8 cellular contexts compared by ENCODE assay signal in the genomic region with DNA sequence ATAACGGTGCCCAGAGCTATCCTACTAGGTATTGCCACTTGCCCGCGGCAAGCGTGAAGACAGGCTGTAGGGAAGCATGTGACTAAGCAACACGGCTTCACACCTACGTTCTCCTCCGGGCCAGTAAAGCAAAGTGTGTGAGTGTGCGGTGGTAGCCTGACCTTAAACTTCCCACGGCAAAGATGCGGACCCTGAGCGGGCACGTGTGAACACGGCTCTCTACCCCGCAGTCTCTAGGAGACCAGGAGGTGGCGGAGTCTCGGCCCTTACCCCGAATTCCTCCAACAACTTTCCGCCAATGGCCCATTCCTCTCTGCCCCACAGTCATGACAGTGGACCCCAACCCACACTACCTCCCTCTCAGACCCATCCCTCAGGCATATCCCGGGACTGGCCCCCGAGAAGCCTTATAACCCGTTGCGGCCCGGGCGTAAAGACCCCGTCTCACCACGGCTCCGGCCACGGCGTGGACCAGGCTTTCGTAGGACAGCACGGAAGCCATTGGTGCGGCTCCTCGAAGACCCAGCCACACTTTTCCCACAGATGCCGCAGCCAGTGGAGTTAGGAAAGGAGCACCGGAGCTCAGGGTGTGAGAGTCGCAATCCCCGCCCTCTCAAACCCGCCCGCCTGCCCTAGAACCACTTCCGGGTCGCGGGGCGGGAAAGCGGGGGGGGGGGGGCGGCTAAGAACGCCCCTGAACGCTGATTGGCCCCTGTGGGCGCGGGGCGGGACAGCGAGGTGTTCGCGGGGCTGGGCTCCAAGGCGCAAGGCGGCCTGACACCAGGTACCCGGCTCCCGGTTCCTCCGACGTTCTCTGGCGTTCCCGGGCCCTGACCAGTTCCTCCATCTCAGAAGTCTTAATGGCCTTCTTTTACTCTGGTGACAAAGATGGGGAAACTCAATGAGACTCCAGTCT. TPM values are rescaled to one million over a fixed set of nuclear protein-coding genes. Genes with fewer than 3 reads are reported as not detected.
A peak's percentile ranks its signal among the peaks of the same experiment; 100 is the strongest.
DNase-seq lines count a peak whose midpoint lies in the region; ATAC-seq and TF ChIP-seq lines count a peak whose summit lies in the region.

A gene with protein sequence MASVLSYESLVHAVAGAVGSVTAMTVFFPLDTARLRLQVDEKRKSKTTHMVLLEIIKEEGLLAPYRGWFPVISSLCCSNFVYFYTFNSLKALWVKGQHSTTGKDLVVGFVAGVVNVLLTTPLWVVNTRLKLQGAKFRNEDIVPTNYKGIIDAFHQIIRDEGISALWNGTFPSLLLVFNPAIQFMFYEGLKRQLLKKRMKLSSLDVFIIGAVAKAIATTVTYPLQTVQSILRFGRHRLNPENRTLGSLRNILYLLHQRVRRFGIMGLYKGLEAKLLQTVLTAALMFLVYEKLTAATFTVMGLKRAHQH (minus strand): TSS at position 600 of the 916 bp plus-strand sequence. CDS start 98 bp downstream, at position 502.

- peaks cover 0 to 13% of the 10 kb centered on the region in 2 donors for H3K4me1 ChIP-seq in ascending aorta
- H3K4me1 ChIP-seq in rectal smooth muscle tissue (ENCODE audit: control insufficient read depth, insufficient read depth, low read length): peaks cover 15% of the 10 kb centered on the region
- no peaks in the 10 kb centered on the region for H3K4me1 ChIP-seq in uterus

- peak within 1 kb of the TSS; percentile 92 for H3K9ac ChIP-seq in rectal smooth muscle tissue (ENCODE audit: low read length)

- peak within 1 kb of the TSS; percentile 86 for H3K4me3 ChIP-seq in GM12864 (ENCODE audit: low read depth, low read length)
- H3K4me3 ChIP-seq in ascending aorta: peak within 1 kb of the TSS; percentile 82 to 90
- H3K4me3 ChIP-seq in rectal smooth muscle tissue (ENCODE audit: low read length): peak within 1 kb of the TSS; percentile 99
- H3K4me3 ChIP-seq in uterus: peak within 1 kb of the TSS; percentile 84 to 99

- peak; percentile 52 for DNase-seq in GM12864 (ENCODE audit: low read depth)
- DNase-seq in NCI-H187 (lab: John Stamatoyannopoulos, UW): peak; percentile 78 to 84
- DNase-seq in ascending aorta (ENCODE audit: low spot score in 2 of 2): peak; percentile 32 to 92
- peak; percentile 95 for DNase-seq in hepatic stellate cell (ENCODE audit: low spot score)
- peak; percentile 88 to 90 for DNase-seq in uterus

- peak; percentile 89 for ATAC-seq in HG02798 (IDR thresholded peaks at IDR 0.05; ENCODE audit: poor library complexity, unreplicated experiment)

- TF ChIP-seq CTCF in GM12864 (IDR thresholded peaks at IDR 0.05; ENCODE audit: low read depth, low read length, missing control alignments) (peak; percentile 51), ascending aorta (IDR thresholded peaks at IDR 0.05) (peak in 2 of 3 experiments; percentile 23 to 51), uterus (IDR thresholded peaks at IDR 0.05) (peak in 3 of 4 experiments; percentile 30 to 47 (median 42))

- intact Hi-C loops in T-helper 2 cell treated with Interferon-gamma antibody and Interleukin-4, amounts not matched to agents 100 ng/mL and 5 ng/mL, for 36 hours (cut with micrococcal nuclease): loop anchor here (1.0 to 5.0 kb wide), 5 partner anchors 37 to 273 kb away; partner anchors contain the start of genes EP300, MRTFA, RBX1 and ST13
- intact Hi-C loops in ascending aorta (cut with DNase I): loop anchor here (1.0 to 10.0 kb wide), 5 partner anchors 38 to 1664 kb away; partner anchors contain the start of genes CBX7, MRTFA, RPS19BP1 and XPNPEP3
- intact Hi-C loops in uterus (cut with DNase I; ENCODE audit: low total_unique reads): no loop called here

- peak within 1 kb of the TSS; percentile 74 to 78 for H3K27ac ChIP-seq in ascending aorta
- H3K27ac ChIP-seq in rectal smooth muscle tissue (ENCODE audit: low read depth, low read length): peak within 1 kb of the TSS; percentile 79
- peak within 1 kb of the TSS; percentile 83 to 86 for H3K27ac ChIP-seq in uterus

- H3K9me3 ChIP-seq in ascending aorta (no peaks in the 10 kb centered on the region), uterus (no peaks in the 10 kb centered on the region)

- H3K36me3 ChIP-seq in ascending aorta: peaks cover 4 to 6% of the 10 kb centered on the region in 2 donors
- H3K36me3 ChIP-seq in rectal smooth muscle tissue (ENCODE audit: control insufficient read depth, insufficient read depth, low read length): no peaks in the 10 kb centered on the region
- no peaks in the 10 kb centered on the region for H3K36me3 ChIP-seq in uterus

- H3K27me3 ChIP-seq in ascending aorta (no peaks in the 10 kb centered on the region), rectal smooth muscle tissue (ENCODE audit: control insufficient read depth, insufficient read depth, low read length) (no peaks in the 10 kb centered on the region), uterus (no peaks in the 10 kb centered on the region)

- TF ChIP-seq POLR2A in uterus (IDR thresholded peaks at IDR 0.05): peak in 1 of 2 donors; percentile 51

RNA-seq across cellular contexts. Expression of the gene that starts here (rescaled TPM):
- 21.6 and 22.2 TPM in 2 replicates for total RNA-seq in T-helper 2 cell treated with Interferon-gamma antibody and Interleukin-4, amounts not matched to agents 100 ng/mL and 5 ng/mL, for 36 hours
- 62.1 TPM for total RNA-seq in ascending aorta
- total RNA-seq in uterus: 10 to 100 TPM; 12.6 to 34.5 (median 20.7) TPM

Comparison
In these comparisons a context has a peak if more than half of its experiments do, and no peak if none do; other contexts are left out.
1. Peak in every context shown above with its lines: DNase-seq, ATAC-seq, H3K4me3 ChIP-seq and H3K27ac ChIP-seq.